ENCODE assay signal across 28 cellular contexts in the genomic region with DNA sequence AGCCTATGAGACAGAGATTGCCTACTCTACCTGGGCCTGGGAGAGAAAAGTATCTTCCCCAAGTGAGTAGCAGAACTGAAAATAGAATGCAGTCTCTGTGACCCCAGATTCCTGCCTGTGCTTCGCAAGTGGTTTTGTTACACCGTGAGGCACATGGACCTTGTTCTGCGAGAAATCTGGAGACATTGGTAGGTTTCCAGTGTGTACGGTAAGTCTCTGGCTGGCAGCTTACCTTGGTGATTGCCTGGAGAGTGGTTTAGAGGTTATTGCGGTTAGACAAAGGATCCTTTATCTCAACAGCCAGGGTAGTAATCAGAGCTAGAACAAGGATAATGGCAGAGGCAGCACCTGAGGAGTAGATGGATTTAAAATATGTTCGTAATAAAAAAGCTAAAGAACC.
"Had no signal": no experiment of that assay in that cellular context is flagged by ENCODE, and none has a peak within 500 bp of the region (broad histone marks: within the 10 kb centered on the region; RNA-seq: fewer than 3 reads in every experiment).

No MANE protein-coding gene starts in this region.

- H3K4me1 Mint-ChIP-seq: naive thymus-derived CD8-positive, alpha-beta T cell; stimulated activated effector memory CD8-positive, alpha-beta T cell treated with anti-CD3 and anti-CD28 coated beads, Interleukin-12 subunit alpha, Interleukin-12 subunit beta, amount 100 ng/mL, for 72 hours had no signal

- H3K9me3 Mint-ChIP-seq: neural progenitor cell had no signal

- H3K4me3 ChIP-seq: adrenal gland, ascending aorta, lower lobe of right lung, neural progenitor cell, right lobe of liver, skin epidermis, stomach, suprapubic skin, tibial nerve had no signal

- H3K27me3 Mint-ChIP-seq: activated naive CD8-positive, alpha-beta T cell; dendritic cell treated with granulocyte-macrophage colony-stimulating factor and Interleukin-4, amounts not matched to agents 40 ng/mL and 50 ng/mL, for 4 days; naive thymus-derived CD8-positive, alpha-beta T cell had no signal

- H3K36me3 ChIP-seq: adrenal gland, ascending aorta, brain microvascular endothelial cell, lower lobe of right lung, neural progenitor cell, right lobe of liver, stomach, suprapubic skin, tibial nerve had no signal

- H3K27me3 ChIP-seq: adrenal gland, ascending aorta, brain microvascular endothelial cell, neural progenitor cell, right lobe of liver, stomach, suprapubic skin, tibial nerve had no signal

- H3K9me3 ChIP-seq: ascending aorta, lower lobe of right lung, right lobe of liver, stomach, suprapubic skin, tibial nerve had no signal

- H3K4me1 ChIP-seq: adrenal gland, ascending aorta, lower lobe of right lung, neural progenitor cell, right lobe of liver, stomach, suprapubic skin, tibial nerve had no signal

- DNase-seq: activated CD4-positive, alpha-beta T cell treated with anti-CD3 and anti-CD28 coated beads, Interleukin-2, amount 50 U/mL, for 4 hours; activated CD8-positive, alpha-beta memory T cell treated with anti-CD3 and anti-CD28 coated beads for 24 hours; activated CD8-positive, alpha-beta memory T cell treated with anti-CD3 and anti-CD28 coated beads, Interleukin-2, amount 50 U/mL, for 4 hours; activated naive CD4-positive, alpha-beta T cell; activated T-cell treated with anti-CD3 and anti-CD28 coated beads, Interleukin-2, amount 50 U/mL, for 4 hours; adrenal gland; brain microvascular endothelial cell; caudate nucleus; effector CD4-positive, alpha-beta T cell; erythroblast; foreskin fibroblast; lower lobe of right lung; naive thymus-derived CD8-positive, alpha-beta T cell; posterior cingulate gyrus; right lobe of liver; stimulated activated CD4-positive, alpha-beta T cell treated with anti-CD3 and anti-CD28 coated beads, Interleukin-2, amount 100 ng/mL, for 24 hours; stomach had no signal

- H3K27ac Mint-ChIP-seq: activated naive CD8-positive, alpha-beta T cell; activated T-helper 2 cell treated with anti-CD3 and anti-CD28 coated beads, Interferon-gamma antibody, Interleukin-2, Interleukin-4, amounts not matched to agents 10 μg/mL and 5 μg/mL and 100 μg/mL, durations not matched to agents 14 hours and 24 hours and 36 hours; dendritic cell treated with granulocyte-macrophage colony-stimulating factor and Interleukin-4, amounts not matched to agents 40 ng/mL and 50 ng/mL, for 4 days; naive thymus-derived CD8-positive, alpha-beta T cell; neural progenitor cell; stimulated activated effector memory CD8-positive, alpha-beta T cell treated with anti-CD3 and anti-CD28 coated beads, Interleukin-12 subunit alpha, Interleukin-12 subunit beta, amount 100 ng/mL, for 72 hours; WTC11 had no signal

- H3K36me3 Mint-ChIP-seq: activated naive CD8-positive, alpha-beta T cell; naive thymus-derived CD8-positive, alpha-beta T cell; neural progenitor cell; stimulated activated effector memory CD8-positive, alpha-beta T cell treated with anti-CD3 and anti-CD28 coated beads, Interleukin-12 subunit alpha, Interleukin-12 subunit beta, amount 100 ng/mL, for 72 hours; WTC11 had no signal

- H2AFZ ChIP-seq: neural progenitor cell had no signal

- H3K9ac ChIP-seq: neural progenitor cell had no signal

- ATAC-seq: activated T-cell treated with anti-CD3 and anti-CD28 coated beads, Interleukin-2, amount 50 U/mL, for 4 hours; left lobe of liver; lower lobe of right lung; naive thymus-derived CD8-positive, alpha-beta T cell; right lobe of liver; stimulated activated effector memory CD8-positive, alpha-beta T cell treated with anti-CD3 and anti-CD28 coated beads, Interleukin-12 subunit alpha, Interleukin-12 subunit beta, amount 100 ng/mL, for 72 hours; WTC11 had no signal

- H3K4me2 ChIP-seq: neural progenitor cell had no signal

- H3K27ac ChIP-seq: adrenal gland, ascending aorta, brain microvascular endothelial cell, lower lobe of right lung, neural progenitor cell, right lobe of liver, stomach, suprapubic skin, tibial nerve had no signal

- H3K4me3 Mint-ChIP-seq: activated naive CD8-positive, alpha-beta T cell; activated T-cell treated with anti-CD3 and anti-CD28 coated beads, Interleukin-2, amount 50 U/mL, for 4 hours; dendritic cell treated with granulocyte-macrophage colony-stimulating factor and Interleukin-4, amounts not matched to agents 40 ng/mL and 50 ng/mL, for 4 days; naive thymus-derived CD8-positive, alpha-beta T cell; neural progenitor cell; stimulated activated effector memory CD8-positive, alpha-beta T cell treated with anti-CD3 and anti-CD28 coated beads, Interleukin-12 subunit alpha, Interleukin-12 subunit beta, amount 100 ng/mL, for 72 hours; WTC11 had no signal
